Comparison of ENCODE assay signal across 35 cellular contexts in genomic region chr2:209532321-209532720, GRCh38.
"Had no signal": no experiment of that assay in that cellular context is flagged by ENCODE, and none has a peak within 500 bp of the region (broad histone marks: within the 10 kb centered on the region; RNA-seq: fewer than 3 reads in every experiment).

No MANE protein-coding gene starts in this region.

- H3K9me3 ChIP-seq: adrenal gland, body of pancreas, breast epithelium had no signal

- H3K27ac ChIP-seq: adrenal gland, body of pancreas, brain microvascular endothelial cell, breast epithelium, VCaP had no signal

- H3K4me1 ChIP-seq: adrenal gland, body of pancreas, breast epithelium had no signal

- ATAC-seq: activated CD8-positive, alpha-beta T cell treated with anti-CD3 and anti-CD28 coated beads for 36 hours; activated naive CD4-positive, alpha-beta T cell treated with anti-CD3 and anti-CD28 coated beads, Interleukin-2, amount 50 U/mL, for 72 hours; activated T-cell treated with anti-CD3 and anti-CD28 coated beads, Interleukin-2, amount 50 U/mL, for 4 hours; activated T-cell treated with anti-CD3 and anti-CD28 coated beads, Interleukin-2, amount 50 U/mL, for 72 hours; activated T-helper 17 cell treated with anti-CD3 and anti-CD28 coated beads, Interleukin-2, amount 50 U/mL, for 72 hours; body of pancreas had no signal

- H3K27ac Mint-ChIP-seq: activated B cell treated with CpG ODN at 0.5 μM for 24 hours; activated CD4-positive, alpha-beta memory T cell treated with anti-CD3 and anti-CD28 coated beads for 36 hours; activated CD4-positive, alpha-beta T cell treated with anti-CD3 and anti-CD28 coated beads, Interleukin-2, amount 10 ng/mL, durations not matched to agents 24 days and 14 days; activated CD8-positive, alpha-beta T cell treated with anti-CD3 and anti-CD28 coated beads for 36 hours; activated naive CD4-positive, alpha-beta T cell treated with anti-CD3 and anti-CD28 coated beads for 36 hours; activated naive CD4-positive, alpha-beta T cell treated with anti-CD3 and anti-CD28 coated beads, Interleukin-2, amount 50 U/mL, for 72 hours; activated naive CD8-positive, alpha-beta T cell treated with anti-CD3 and anti-CD28 coated beads for 36 hours; activated T-cell treated with anti-CD3 and anti-CD28 coated beads, Interleukin-2, amount 50 U/mL, for 72 hours; activated T-helper 1 cell treated with anti-CD3 and anti-CD28 coated beads, Interleukin-12 subunit alpha, Interleukin-12 subunit beta, Interleukin-2, Interleukin-4 antibody, amounts not matched to agents 30 ng/mL and 10 ng/mL and 1 ng/mL, durations not matched to agents 14 hours and 24 hours and 36 hours; activated T-helper 17 cell treated with anti-CD3 and anti-CD28 coated beads, Interleukin-2, amount 50 U/mL, for 72 hours; T-helper 1 cell treated with Interleukin-12 subunit alpha and Interleukin-12 subunit beta and Interleukin-4 antibody, amounts not matched to agents 30 μg/mL and 1 μg/mL, for 36 hours; T-helper 2 cell treated with Interferon-gamma antibody and Interleukin-4, amounts not matched to agents 5 μg/mL and 100 μg/mL, for 36 hours had no signal

- H3K4me3 ChIP-seq: adrenal gland, body of pancreas, breast epithelium had no signal

- H3K9me3 Mint-ChIP-seq: activated B cell treated with CpG ODN at 0.5 μM for 24 hours; activated CD4-positive, alpha-beta memory T cell treated with anti-CD3 and anti-CD28 coated beads for 36 hours; activated CD4-positive, alpha-beta T cell treated with anti-CD3 and anti-CD28 coated beads, Interleukin-2, amount 10 ng/mL, durations not matched to agents 24 days and 14 days; activated CD8-positive, alpha-beta T cell treated with anti-CD3 and anti-CD28 coated beads for 36 hours; activated naive CD4-positive, alpha-beta T cell treated with anti-CD3 and anti-CD28 coated beads for 36 hours; activated naive CD4-positive, alpha-beta T cell treated with anti-CD3 and anti-CD28 coated beads, Interleukin-2, amount 50 U/mL, for 72 hours; activated naive CD8-positive, alpha-beta T cell treated with anti-CD3 and anti-CD28 coated beads for 36 hours; activated T-cell treated with anti-CD3 and anti-CD28 coated beads, Interleukin-2, amount 50 U/mL, for 4 hours; activated T-cell treated with anti-CD3 and anti-CD28 coated beads, Interleukin-2, amount 50 U/mL, for 72 hours; activated T-helper 1 cell treated with anti-CD3 and anti-CD28 coated beads, Interleukin-12 subunit alpha, Interleukin-12 subunit beta, Interleukin-2, Interleukin-4 antibody, amounts not matched to agents 30 ng/mL and 10 ng/mL and 1 ng/mL, durations not matched to agents 14 hours and 24 hours and 36 hours; activated T-helper 17 cell treated with anti-CD3 and anti-CD28 coated beads, Interleukin-2, amount 50 U/mL, for 72 hours; T-helper 1 cell treated with Interleukin-12 subunit alpha and Interleukin-12 subunit beta and Interleukin-4 antibody, amounts not matched to agents 30 μg/mL and 1 μg/mL, for 36 hours; T-helper 2 cell treated with Interferon-gamma antibody and Interleukin-4, amounts not matched to agents 5 μg/mL and 100 μg/mL, for 36 hours had no signal

- H3K4me1 Mint-ChIP-seq: activated T-helper 17 cell treated with anti-CD3 and anti-CD28 coated beads, Interleukin-2, amount 50 U/mL, for 72 hours had no signal

- H3K36me3 ChIP-seq: adrenal gland, brain microvascular endothelial cell, breast epithelium had no signal

- DNase-seq: activated B cell treated with CpG ODN at 0.5 μM for 24 hours; activated CD4-positive, alpha-beta memory T cell treated with anti-CD3 and anti-CD28 coated beads for 36 hours; activated CD4-positive, alpha-beta T cell treated with anti-CD3 and anti-CD28 coated beads for 4 hours; activated CD4-positive, alpha-beta T cell treated with anti-CD3 and anti-CD28 coated beads, Interleukin-2, amount 10 ng/mL, durations not matched to agents 24 days and 14 days; activated CD4-positive, alpha-beta T cell treated with anti-CD3 and anti-CD28 coated beads, Interleukin-2, amount 50 U/mL, for 1 hour; activated CD4-positive, alpha-beta T cell treated with anti-CD3 and anti-CD28 coated beads, Interleukin-2, amount 50 U/mL, for 4 hours; activated CD4-positive, CD25-positive, alpha-beta regulatory T cell treated with anti-CD3 and anti-CD28 coated beads, Interleukin-2, amount 50 U/mL, for 72 hours; activated CD8-positive, alpha-beta memory T cell treated with anti-CD3 and anti-CD28 coated beads, Interleukin-2, amount 50 U/mL, for 4 hours; activated CD8-positive, alpha-beta T cell treated with anti-CD3 and anti-CD28 coated beads for 36 hours; activated effector memory CD4-positive, alpha-beta T cell treated with anti-CD3 and anti-CD28 coated beads, Interleukin-2, amount 50 U/mL, for 16 hours; activated gamma-delta T cell treated with Interleukin-2 at 50 U/mL for 16 hours; activated naive CD4-positive, alpha-beta T cell; activated naive CD4-positive, alpha-beta T cell treated with anti-CD3 and anti-CD28 coated beads for 36 hours; activated naive CD4-positive, alpha-beta T cell treated with anti-CD3 and anti-CD28 coated beads, Interleukin-2, amount 50 U/mL, for 16 hours; activated naive CD8-positive, alpha-beta T cell treated with anti-CD3 and anti-CD28 coated beads for 36 hours; activated T-cell treated with anti-CD3 and anti-CD28 coated beads for 4 hours; activated T-cell treated with anti-CD3 and anti-CD28 coated beads, Interleukin-2, amount 50 U/mL, for 1 hour; activated T-cell treated with anti-CD3 and anti-CD28 coated beads, Interleukin-2, amount 50 U/mL, for 4 hours; activated T-cell treated with anti-CD3 and anti-CD28 coated beads, Interleukin-2, amount 50 U/mL, for 72 hours; adrenal gland; amniotic stem cell; aorta; body of pancreas; brain microvascular endothelial cell; central memory CD4-positive, alpha-beta T cell; T-helper 1 cell; T-helper 2 cell; T-helper 9 cell had no signal

- H3K27me3 ChIP-seq: adrenal gland, body of pancreas, brain microvascular endothelial cell, breast epithelium had no signal

- H3K4me3 Mint-ChIP-seq: activated B cell treated with CpG ODN at 0.5 μM for 24 hours; activated CD4-positive, alpha-beta memory T cell treated with anti-CD3 and anti-CD28 coated beads for 36 hours; activated CD4-positive, alpha-beta T cell treated with anti-CD3 and anti-CD28 coated beads, Interleukin-2, amount 10 ng/mL, durations not matched to agents 24 days and 14 days; activated CD8-positive, alpha-beta T cell treated with anti-CD3 and anti-CD28 coated beads for 36 hours; activated naive CD4-positive, alpha-beta T cell treated with anti-CD3 and anti-CD28 coated beads for 36 hours; activated naive CD8-positive, alpha-beta T cell treated with anti-CD3 and anti-CD28 coated beads for 36 hours; activated T-cell treated with anti-CD3 and anti-CD28 coated beads, Interleukin-2, amount 50 U/mL, for 4 hours; activated T-cell treated with anti-CD3 and anti-CD28 coated beads, Interleukin-2, amount 50 U/mL, for 72 hours; activated T-helper 1 cell treated with anti-CD3 and anti-CD28 coated beads, Interleukin-12 subunit alpha, Interleukin-12 subunit beta, Interleukin-2, Interleukin-4 antibody, amounts not matched to agents 30 ng/mL and 10 ng/mL and 1 ng/mL, durations not matched to agents 14 hours and 24 hours and 36 hours; activated T-helper 17 cell treated with anti-CD3 and anti-CD28 coated beads, Interleukin-2, amount 50 U/mL, for 72 hours; T-helper 1 cell treated with Interleukin-12 subunit alpha and Interleukin-12 subunit beta and Interleukin-4 antibody, amounts not matched to agents 30 μg/mL and 1 μg/mL, for 36 hours; T-helper 2 cell treated with Interferon-gamma antibody and Interleukin-4, amounts not matched to agents 5 μg/mL and 100 μg/mL, for 36 hours had no signal

- H3K27me3 Mint-ChIP-seq: activated B cell treated with CpG ODN at 0.5 μM for 24 hours; activated CD4-positive, alpha-beta memory T cell treated with anti-CD3 and anti-CD28 coated beads for 36 hours; activated CD4-positive, alpha-beta T cell treated with anti-CD3 and anti-CD28 coated beads, Interleukin-2, amount 10 ng/mL, durations not matched to agents 24 days and 14 days; activated CD8-positive, alpha-beta T cell treated with anti-CD3 and anti-CD28 coated beads for 36 hours; activated T-helper 17 cell treated with anti-CD3 and anti-CD28 coated beads, Interleukin-2, amount 50 U/mL, for 72 hours had no signal

- H3K36me3 Mint-ChIP-seq: activated CD4-positive, alpha-beta memory T cell treated with anti-CD3 and anti-CD28 coated beads for 36 hours; activated naive CD4-positive, alpha-beta T cell treated with anti-CD3 and anti-CD28 coated beads, Interleukin-2, amount 50 U/mL, for 72 hours; activated naive CD8-positive, alpha-beta T cell treated with anti-CD3 and anti-CD28 coated beads for 36 hours had no signal
